8 cellular contexts compared by ENCODE assay signal in the genomic region with DNA sequence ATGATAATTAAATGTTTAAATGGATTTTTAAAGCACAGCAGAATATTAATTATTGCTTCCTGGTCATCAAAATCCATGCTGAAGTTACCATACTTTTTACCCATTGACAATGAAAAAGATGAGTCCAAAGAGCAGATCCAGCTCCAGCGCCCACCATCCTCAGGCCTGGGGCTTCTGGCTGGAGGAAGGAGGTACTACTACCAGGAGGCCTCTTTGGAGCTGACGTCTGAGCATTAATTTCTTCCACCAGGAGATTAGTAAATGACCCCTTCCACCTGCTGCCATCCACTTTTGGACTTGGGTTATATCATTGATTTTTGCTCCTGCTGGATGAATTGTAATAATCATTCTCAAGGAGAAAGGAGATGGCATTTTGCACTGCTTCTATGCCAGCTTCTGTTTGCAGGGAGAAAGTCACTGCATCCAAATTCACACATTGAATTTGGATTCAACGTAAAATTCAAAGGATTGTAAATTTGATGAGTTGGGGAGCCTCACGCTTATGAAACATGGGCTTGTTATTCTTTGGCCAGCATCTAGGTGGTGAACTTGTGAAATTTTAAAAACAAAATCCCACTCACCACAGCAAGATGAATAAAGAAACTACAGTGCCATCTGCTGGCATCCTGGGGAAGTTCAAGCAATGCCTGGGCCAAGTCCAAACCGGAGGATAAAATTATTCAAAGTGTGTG.
DNase-seq lines count a peak whose midpoint lies in the region; ATAC-seq and TF ChIP-seq lines count a peak whose summit lies in the region.

No MANE protein-coding gene starts in this region.

- TF ChIP-seq CTCF in fibroblast of mammary gland (conservative IDR thresholded peaks at IDR 0.05; ENCODE audit: control insufficient read depth, insufficient read depth, low read depth, low read length) (peak; percentile 97), neural progenitor cell (IDR thresholded peaks at IDR 0.05) (peak; percentile 99), thyroid gland (IDR thresholded peaks at IDR 0.05) (peak; percentile 81 to 96 (median 94))

- no peak overlapping the region for H3K9ac ChIP-seq in neural progenitor cell

- no peaks in the 10 kb centered on the region for H3K4me1 ChIP-seq in neural progenitor cell
- H3K4me1 ChIP-seq in thyroid gland, result peaks cover 69 to 77% of the 10 kb centered on the region in 2 donors

- H3K4me1 Mint-ChIP-seq in neural progenitor cell, result peaks cover 22% of the 10 kb centered on the region

- no peaks in the 10 kb centered on the region for H3K9me3 ChIP-seq in neural progenitor cell (ENCODE audit: low read depth)
- no peaks in the 10 kb centered on the region for H3K9me3 ChIP-seq in thyroid gland

- WGBS in thyroid gland, 2 donors, result 34 to 39% methylated on average over 5 of the region's 5 CpGs

- H3K36me3 Mint-ChIP-seq in neural progenitor cell, result no peaks in the 10 kb centered on the region

- H3K27ac ChIP-seq in neural progenitor cell (no peak overlapping the region), thyroid gland (peak overlapping the region; percentile 37 to 87 (median 76))

- no peaks in the 10 kb centered on the region for H3K9me3 Mint-ChIP-seq in neural progenitor cell

- H3K4me3 Mint-ChIP-seq in neural progenitor cell, result no peak overlapping the region

- DNase-seq in COLO668 (lab: John Stamatoyannopoulos, UW; ENCODE audit: unreplicated experiment) (peak; percentile 31), NOMO-1 (lab: John Stamatoyannopoulos, UW; ENCODE audit: unreplicated experiment in 2 of 2) (peak; percentile 66 to 74), activated T-cell treated with anti-CD3 and anti-CD28 coated beads for 48 hours (ENCODE audit: low read depth) (peak; percentile 30), fibroblast of mammary gland (ENCODE audit: low read depth) (peak; percentile 84), neural progenitor cell (ENCODE audit: low spot score) (peak; percentile 62), thyroid gland (peak; percentile 71)

- H3K36me3 ChIP-seq in neural progenitor cell (no peaks in the 10 kb centered on the region), thyroid gland (no peaks in the 10 kb centered on the region)

- TF ChIP-seq POLR2A in thyroid gland (IDR thresholded peaks at IDR 0.05), result peak in 1 of 2 donors; percentile 4

- no peak overlapping the region for H2AFZ ChIP-seq in neural progenitor cell (replicated peaks)

- ATAC-seq in GM19372 (IDR thresholded peaks at IDR 0.05; ENCODE audit: low read depth, unreplicated experiment) (peak; percentile 72), HG03575 (IDR thresholded peaks at IDR 0.05; ENCODE audit: extremely low read depth, insufficient number of reproducible peaks, low FRiP score, unreplicated experiment) (peak; percentile 71)

- H3K4me2 ChIP-seq in neural progenitor cell, result no peak overlapping the region

- no peaks in the 10 kb centered on the region for H3K79me2 ChIP-seq in neural progenitor cell (ENCODE audit: low read depth)

- intact Hi-C loops in thyroid gland (cut with DNase I), result loop anchor here (5.0 to 10.0 kb wide), 3 partner anchors 120 to 287 kb away; a partner anchor contains a TSS

- H3K27me3 ChIP-seq in neural progenitor cell, result no peaks in the 10 kb centered on the region
- H3K27me3 ChIP-seq in thyroid gland, result no peaks in the 10 kb centered on the region

- no peaks in the 10 kb centered on the region for H4K20me1 ChIP-seq in neural progenitor cell (ENCODE audit: low read depth)

- H3F3A ChIP-seq in neural progenitor cell (ENCODE audit: low read depth), result no peaks in the 10 kb centered on the region

- H3K4me3 ChIP-seq in fibroblast of mammary gland (ENCODE audit: control insufficient read depth, low read depth, low read length), result no peak overlapping the region
- H3K4me3 ChIP-seq in neural progenitor cell, result no peak overlapping the region
- no peak overlapping the region for H3K4me3 ChIP-seq in thyroid gland (replicated peaks in 1 of 3)

- H3K27ac Mint-ChIP-seq in neural progenitor cell, result no peak overlapping the region

- no peaks in the 10 kb centered on the region for H3K27me3 Mint-ChIP-seq in neural progenitor cell (ENCODE audit: insufficient read depth, low read depth)

Comparison
In these comparisons a context has a peak if more than half of its experiments do, and no peak if none do; other contexts are left out.
1. DNase-seq: peak in every context shown above with its lines; median percentile 84 in fibroblast of mammary gland; 71 in thyroid gland; 70 in NOMO-1; 62 in neural progenitor cell; 31 in COLO668; 30 in activated T-cell treated with anti-CD3 and anti-CD28 coated beads for 48 hours.